ENCODE assay signal across 1 cellular context in genomic region chr19:55091126-55091910, GRCh38.
TF ChIP-seq lines count a peak whose summit lies in the region.

No MANE protein-coding gene starts in this region.

TF ChIP-seq in IMR-90, 13 proteins besides CTCF, POLR2A, EP300 and RAD21:
- no peak for TF ChIP-seq RCOR1 (IDR thresholded peaks at IDR 0.05; ENCODE audit: insufficient replicate concordance, low read length)
- no peak for TF ChIP-seq RFX5 (IDR thresholded peaks at IDR 0.05; ENCODE audit: low read depth, low read length)
- no peak for TF ChIP-seq MXI1 (IDR thresholded peaks at IDR 0.05; ENCODE audit: borderline replicate concordance, low read depth, low read length)
- no peak for TF ChIP-seq SMC3 (IDR thresholded peaks at IDR 0.05; ENCODE audit: low read depth, low read length)
- no peak for TF ChIP-seq BHLHE40 (IDR thresholded peaks at IDR 0.05; ENCODE audit: low read depth, low read length)
- no peak for TF ChIP-seq NFE2L2 (IDR thresholded peaks at IDR 0.05; ENCODE audit: low read depth, low read length)
- no peak for TF ChIP-seq ELK1 (IDR thresholded peaks at IDR 0.05; ENCODE audit: borderline replicate concordance, low read depth, low read length)
- TF ChIP-seq MAFK (IDR thresholded peaks at IDR 0.05; ENCODE audit: low read depth, low read length), result no peak
- no peak for TF ChIP-seq CHD1 (IDR thresholded peaks at IDR 0.05; ENCODE audit: low read depth, low read length)
- TF ChIP-seq CEBPB (IDR thresholded peaks at IDR 0.05; ENCODE audit: low read depth, low read length), result no peak
- TF ChIP-seq MAZ (IDR thresholded peaks at IDR 0.05; ENCODE audit: borderline replicate concordance, low read depth, low read length), result no peak
- no peak for TF ChIP-seq FOS (IDR thresholded peaks at IDR 0.05; ENCODE audit: low read depth, low read length)
- TF ChIP-seq USF2 (IDR thresholded peaks at IDR 0.05; ENCODE audit: low read depth, low read length), result no peak
